ENCODE assay signal across 1 cellular context in the genomic region with DNA sequence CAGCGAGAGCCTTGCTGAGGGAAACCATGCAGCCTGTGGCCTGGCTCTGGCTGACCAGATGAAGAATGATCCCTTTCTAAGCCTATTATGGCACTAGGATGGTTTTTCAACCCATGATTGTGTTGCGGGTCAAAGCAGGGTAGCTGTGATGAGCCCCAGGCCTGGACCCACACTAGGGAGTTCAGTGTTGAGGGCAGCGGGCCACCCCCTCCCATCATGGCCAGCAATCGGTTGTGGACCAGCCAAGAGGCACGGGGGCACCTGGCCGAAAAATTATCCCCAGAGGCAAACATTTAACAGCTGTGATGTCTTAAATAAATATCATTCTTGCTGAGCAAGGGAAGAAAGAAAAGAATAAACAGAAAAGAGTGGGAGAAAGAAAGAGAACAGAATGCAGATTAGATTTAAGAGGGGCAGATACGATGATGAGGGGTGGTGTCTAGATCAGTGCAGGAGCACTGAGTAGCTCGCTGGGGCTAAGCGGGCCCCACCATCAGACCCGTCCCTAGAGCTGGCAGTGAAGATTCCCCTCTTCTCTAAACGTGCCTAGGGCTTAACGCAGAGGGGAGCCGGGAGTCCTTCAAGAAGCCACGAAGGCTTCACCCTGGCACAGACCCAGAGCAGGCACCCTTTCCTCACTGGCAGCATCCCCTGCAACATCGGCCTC.
TF ChIP-seq lines count a peak whose summit lies in the region.

No MANE protein-coding gene starts in this region.

TF ChIP-seq in A549, 52 proteins besides CTCF, POLR2A, EP300 and RAD21 (continued from another document):
- TF ChIP-seq, protein P1, sequence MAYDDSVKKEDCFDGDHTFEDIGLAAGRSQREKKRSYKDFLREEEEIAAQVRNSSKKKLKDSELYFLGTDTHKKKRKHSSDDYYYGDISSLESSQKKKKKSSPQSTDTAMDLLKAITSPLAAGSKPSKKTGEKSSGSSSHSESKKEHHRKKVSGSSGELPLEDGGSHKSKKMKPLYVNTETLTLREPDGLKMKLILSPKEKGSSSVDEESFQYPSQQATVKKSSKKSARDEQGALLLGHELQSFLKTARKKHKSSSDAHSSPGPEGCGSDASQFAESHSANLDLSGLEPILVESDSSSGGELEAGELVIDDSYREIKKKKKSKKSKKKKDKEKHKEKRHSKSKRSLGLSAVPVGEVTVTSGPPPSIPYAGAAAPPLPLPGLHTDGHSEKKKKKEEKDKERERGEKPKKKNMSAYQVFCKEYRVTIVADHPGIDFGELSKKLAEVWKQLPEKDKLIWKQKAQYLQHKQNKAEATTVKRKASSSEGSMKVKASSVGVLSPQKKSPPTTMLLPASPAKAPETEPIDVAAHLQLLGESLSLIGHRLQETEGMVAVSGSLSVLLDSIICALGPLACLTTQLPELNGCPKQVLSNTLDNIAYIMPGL (CRISPR knock-in tag; IDR thresholded peaks at IDR 0.05; ENCODE audit: borderline replicate concordance), result no peak
- TF ChIP-seq HOXB13 (CRISPR knock-in tag; IDR thresholded peaks at IDR 0.05; ENCODE audit: low read depth), result no peak
- no peak for TF ChIP-seq EHF (CRISPR knock-in tag; IDR thresholded peaks at IDR 0.05)
- TF ChIP-seq RNF2 (IDR thresholded peaks at IDR 0.05; ENCODE audit: borderline replicate concordance, low read depth), result no peak
